8 cellular contexts compared by ENCODE assay signal in the genomic region with DNA sequence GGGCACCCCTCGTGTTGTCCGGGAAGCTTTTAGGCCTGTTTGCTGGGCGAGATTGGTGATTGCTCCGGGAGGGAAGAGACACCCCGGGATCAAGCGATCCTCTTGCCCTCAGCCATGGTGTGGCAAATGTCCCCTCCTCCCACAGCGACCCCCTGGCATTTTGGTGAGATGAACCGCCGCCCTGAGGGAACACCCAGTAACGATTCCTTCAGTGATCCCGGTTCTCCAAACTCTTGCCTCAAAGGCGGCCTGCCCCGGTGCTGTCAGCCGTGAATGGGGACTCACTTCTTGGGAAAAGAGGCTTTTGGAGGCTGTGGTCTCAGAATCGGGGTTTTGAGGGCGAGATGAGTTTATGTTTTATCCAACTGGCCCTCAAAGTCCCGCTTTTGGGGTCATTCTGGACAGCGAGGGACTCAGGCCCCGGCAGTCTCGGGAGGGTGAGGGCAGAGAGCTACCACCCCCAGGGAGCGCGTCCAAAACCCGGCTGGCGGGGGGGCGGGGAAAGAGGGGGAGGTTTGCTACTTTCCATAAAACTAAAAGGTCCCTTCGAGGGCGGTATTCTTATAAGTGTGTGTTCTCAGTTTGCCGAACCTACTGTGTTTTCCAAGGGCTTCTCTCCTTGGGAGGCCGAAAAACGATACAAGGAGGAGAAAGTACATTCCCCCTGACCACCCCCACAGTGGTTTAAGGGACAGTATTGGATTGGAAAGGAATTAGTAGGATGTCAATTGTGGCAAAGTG.
DNase-seq lines count a peak whose midpoint lies in the region; ATAC-seq and TF ChIP-seq lines count a peak whose summit lies in the region.

No MANE protein-coding gene starts in this region.

- H3K9me3 ChIP-seq in SU-DHL-6 (ENCODE audit: insufficient read depth, low read length) = no peaks in the 10 kb centered on the region
- H3K9me3 ChIP-seq in sigmoid colon = no peaks in the 10 kb centered on the region

- H3K27me3 ChIP-seq in SU-DHL-6 (ENCODE audit: low read length) (no peaks in the 10 kb centered on the region), foreskin keratinocyte (no peaks in the 10 kb centered on the region), sigmoid colon (no peaks in the 10 kb centered on the region)

- H3K9ac ChIP-seq in SU-DHL-6 (ENCODE audit: low read length) = peak overlapping the region; percentile 97

- peaks cover 67% of the 10 kb centered on the region for H3K79me2 ChIP-seq in SU-DHL-6 (ENCODE audit: insufficient read depth, low read length)

- H2AFZ ChIP-seq in SU-DHL-6 (ENCODE audit: low read depth, low read length, severe bottlenecking) = no peak overlapping the region

- no peak for DNase-seq in GM12864 (ENCODE audit: low read depth)
- no peak for DNase-seq in foreskin keratinocyte
- DNase-seq in sigmoid colon = no peak
- no peak for DNase-seq in islet precursor cell
- DNase-seq in KG1 (lab: John Stamatoyannopoulos, UW) = no peak
- no peak for DNase-seq in NCI-H69 (lab: John Stamatoyannopoulos, UW)

- TF ChIP-seq CTCF in GM12864 (IDR thresholded peaks at IDR 0.05; ENCODE audit: low read depth, low read length, missing control alignments) = no peak
- TF ChIP-seq CTCF in SU-DHL-6 (IDR thresholded peaks at IDR 0.05; ENCODE audit: insufficient read depth, low read length, poor library complexity, severe bottlenecking) = no peak
- TF ChIP-seq CTCF in foreskin keratinocyte (conservative IDR thresholded peaks at IDR 0.05) = no peak
- TF ChIP-seq CTCF in sigmoid colon (IDR thresholded peaks at IDR 0.05) = no peak

- H3K4me1 ChIP-seq in foreskin keratinocyte (peaks cover 25% of the 10 kb centered on the region), sigmoid colon (peaks cover 0 to 67% (median 50%) of the 10 kb centered on the region in 4 donors)

- H3F3A ChIP-seq in SU-DHL-6 (ENCODE audit: insufficient read depth) = peaks cover 49% of the 10 kb centered on the region

- peak overlapping the region; percentile 66 for H3K4me3 ChIP-seq in GM12864 (ENCODE audit: low read depth, low read length)
- peak overlapping the region; percentile 86 for H3K4me3 ChIP-seq in SU-DHL-6 (ENCODE audit: insufficient read depth, low read length, poor library complexity, severe bottlenecking)
- H3K4me3 ChIP-seq in sigmoid colon = peak overlapping the region; percentile 87 to 100 (median 97)

- no peak for TF ChIP-seq POLR2A in sigmoid colon (IDR thresholded peaks at IDR 0.05)

- ATAC-seq in foreskin keratinocyte = no peak
- no peak for ATAC-seq in HG02642 (IDR thresholded peaks at IDR 0.05; ENCODE audit: poor library complexity, unreplicated experiment)

- no peaks in the 10 kb centered on the region for H4K20me1 ChIP-seq in SU-DHL-6 (ENCODE audit: low read depth, low read length)

- 31 to 55% methylated on average over 30 of the region's 30 CpGs for WGBS in sigmoid colon, 2 donors

- intact Hi-C loops in sigmoid colon (cut with DNase I) = loop anchor here (2.0 to 5.0 kb wide), 4 partner anchors 19 to 382 kb away; partner anchors contain the start of gene ERCC4

- H3K9me2 ChIP-seq in SU-DHL-6 (replicated peaks; ENCODE audit: insufficient read depth, low read length) = no peaks in the 10 kb centered on the region

- H3K27ac ChIP-seq in SU-DHL-6 (ENCODE audit: low read depth, low read length) (peak overlapping the region; percentile 95), foreskin keratinocyte (peak overlapping the region; percentile 96), sigmoid colon (peak overlapping the region; percentile 84 to 92 (median 91))

- H3K36me3 ChIP-seq in SU-DHL-6 (ENCODE audit: low read length) (no peaks in the 10 kb centered on the region), sigmoid colon (no peaks in the 10 kb centered on the region)

- no peak for TF ChIP-seq EP300 in sigmoid colon (IDR thresholded peaks at IDR 0.05)

- peak overlapping the region; percentile 91 for H3K4me2 ChIP-seq in SU-DHL-6 (ENCODE audit: low read depth, low read length, poor library complexity, severe bottlenecking)
